In genomic region chr7:44145419-44145968, GRCh38 we compare ENCODE assay signal across 1 cellular context.
TF ChIP-seq lines count a peak whose summit lies in the region.

No MANE protein-coding gene starts in this region.

TF ChIP-seq in WTC11, 78 proteins besides CTCF, POLR2A, EP300 and RAD21 (continued from another document):
- TF ChIP-seq ZBTB21 (CRISPR knock-in tag; IDR thresholded peaks at IDR 0.05; ENCODE audit: borderline replicate concordance) = peak; percentile 96
- TF ChIP-seq ZNF671 (CRISPR knock-in tag; IDR thresholded peaks at IDR 0.05) = no peak
- peak; percentile 94; the same call in 1 of the 2 replicates for TF ChIP-seq NR3C1 (CRISPR knock-in tag; conservative IDR thresholded peaks at IDR 0.05; ENCODE audit: low read depth)
- peak; percentile 99 for TF ChIP-seq MYBL2 (CRISPR knock-in tag; IDR thresholded peaks at IDR 0.05)
- peak; percentile 73; the same call in 1 of the 2 replicates for TF ChIP-seq ATF6 (CRISPR knock-in tag; IDR thresholded peaks at IDR 0.05)
- TF ChIP-seq ZSCAN18 (CRISPR knock-in tag; IDR thresholded peaks at IDR 0.05) = no peak
- TF ChIP-seq NFYB (CRISPR knock-in tag; conservative IDR thresholded peaks at IDR 0.05; ENCODE audit: low read depth) = peak; percentile 72
- TF ChIP-seq E2F5 (CRISPR knock-in tag; IDR thresholded peaks at IDR 0.05) = peak; percentile 96
- TF ChIP-seq SMAD3 (CRISPR knock-in tag; IDR thresholded peaks at IDR 0.05; ENCODE audit: borderline replicate concordance) = peak; percentile 99
- no peak for TF ChIP-seq OVOL2 (CRISPR knock-in tag; IDR thresholded peaks at IDR 0.05; ENCODE audit: borderline replicate concordance)
- no peak for TF ChIP-seq ZNF396 (CRISPR knock-in tag; IDR thresholded peaks at IDR 0.05; ENCODE audit: borderline replicate concordance)
- TF ChIP-seq HMGA2 (CRISPR knock-in tag; IDR thresholded peaks at IDR 0.05) = no peak
- peak; percentile 94 for TF ChIP-seq ELF4 (CRISPR knock-in tag; IDR thresholded peaks at IDR 0.05; ENCODE audit: low read depth)
- TF ChIP-seq SOX15 (CRISPR knock-in tag; IDR thresholded peaks at IDR 0.05) = no peak
- no peak for TF ChIP-seq ZNF532 (CRISPR knock-in tag; IDR thresholded peaks at IDR 0.05; ENCODE audit: borderline replicate concordance)
- peak; percentile 75; the same call in 1 of the 2 replicates for TF ChIP-seq CREM (CRISPR knock-in tag; IDR thresholded peaks at IDR 0.05)
- no peak for TF ChIP-seq AR (CRISPR knock-in tag; IDR thresholded peaks at IDR 0.05)
- peak; percentile 87 for TF ChIP-seq PRDM15 (CRISPR knock-in tag; IDR thresholded peaks at IDR 0.05)
- TF ChIP-seq CDX4 (CRISPR knock-in tag; IDR thresholded peaks at IDR 0.05; ENCODE audit: borderline replicate concordance) = no peak
- peak; percentile 100 for TF ChIP-seq MAX (CRISPR knock-in tag; IDR thresholded peaks at IDR 0.05)
- no peak for TF ChIP-seq GTF2I (CRISPR knock-in tag; conservative IDR thresholded peaks at IDR 0.05)
- TF ChIP-seq ZNF219 (CRISPR knock-in tag; IDR thresholded peaks at IDR 0.05; ENCODE audit: borderline replicate concordance) = peak; percentile 99
- no peak for TF ChIP-seq ZNF416 (CRISPR knock-in tag; IDR thresholded peaks at IDR 0.05)
- TF ChIP-seq ZNF232 (CRISPR knock-in tag; IDR thresholded peaks at IDR 0.05) = peak; percentile 98
- TF ChIP-seq ZNF263 (CRISPR knock-in tag; IDR thresholded peaks at IDR 0.05; ENCODE audit: low read depth) = no peak; the same call in 1 of the 2 replicates
- TF ChIP-seq ZNF425 (CRISPR knock-in tag; conservative IDR thresholded peaks at IDR 0.05) = no peak
- TF ChIP-seq ZNF138 (CRISPR knock-in tag; conservative IDR thresholded peaks at IDR 0.05) = peak; percentile 94
- TF ChIP-seq TEAD4 (CRISPR knock-in tag; IDR thresholded peaks at IDR 0.05) = peak; percentile 98
- TF ChIP-seq MLX (CRISPR knock-in tag; IDR thresholded peaks at IDR 0.05) = peak; percentile 92; the same call in 1 of the 2 replicates
- peak; percentile 98 for TF ChIP-seq FOXK1 (CRISPR knock-in tag; IDR thresholded peaks at IDR 0.05)
